In the genomic region with DNA sequence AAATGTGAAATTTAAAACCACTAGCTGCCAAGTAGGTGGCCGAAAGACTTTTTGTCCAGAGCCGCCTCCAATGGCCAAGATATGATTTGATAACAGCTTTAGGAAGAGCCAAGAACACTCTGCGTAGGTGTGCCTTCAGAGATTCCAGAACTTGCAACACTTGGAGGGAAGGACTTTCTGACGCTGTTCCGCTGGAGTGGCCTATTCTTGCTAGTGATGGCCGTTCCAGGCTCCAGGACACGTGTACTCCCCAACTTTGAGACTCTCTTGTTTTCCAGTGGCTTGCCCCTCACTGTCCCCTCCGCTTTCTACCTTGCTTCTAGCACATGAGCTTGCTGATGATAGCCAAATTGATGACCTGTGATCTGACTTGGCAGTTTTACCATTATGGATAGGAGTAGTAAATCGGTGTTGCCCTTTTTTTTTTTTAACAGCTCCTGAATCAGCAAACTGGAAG, we compare ENCODE assay signal across 8 cellular contexts. TPM values are rescaled to one million over a fixed set of nuclear protein-coding genes. Genes with fewer than 3 reads are reported as not detected.
DNase-seq lines count a peak whose midpoint lies in the region; ATAC-seq and TF ChIP-seq lines count a peak whose summit lies in the region.

No MANE protein-coding gene starts in this region.

- no peak for TF ChIP-seq CTCF in breast epithelium (IDR thresholded peaks at IDR 0.05)

- no peak for ATAC-seq in HG02678 (IDR thresholded peaks at IDR 0.05; ENCODE audit: unreplicated experiment)

- peak overlapping the region; percentile 98 to 99 for H3K27ac ChIP-seq in breast epithelium

- H3K4me3 ChIP-seq in breast epithelium (peak overlapping the region; percentile 83 to 98 (median 91)), skeletal muscle cell (ENCODE audit: low read depth, low read length) (peak overlapping the region; percentile 96)

- H3K9me3 Mint-ChIP-seq in T-helper 1 cell treated with Interleukin-12 subunit alpha and Interleukin-12 subunit beta and Interleukin-4 antibody, amounts not matched to agents 30 μg/mL and 1 μg/mL, for 36 hours, result no peaks in the 10 kb centered on the region

- peaks cover 0 to 13% of the 10 kb centered on the region in 2 donors for H3K4me1 ChIP-seq in breast epithelium

- H3K36me3 ChIP-seq in breast epithelium, result no peaks in the 10 kb centered on the region

- H3K4me1 Mint-ChIP-seq in T-helper 1 cell treated with Interleukin-12 subunit alpha and Interleukin-12 subunit beta and Interleukin-4 antibody, amounts not matched to agents 30 μg/mL and 1 μg/mL, for 36 hours (ENCODE audit: low read depth), result peaks cover 52% of the 10 kb centered on the region

- peak overlapping the region; percentile 74 for H3K27ac Mint-ChIP-seq in T-helper 1 cell treated with Interleukin-12 subunit alpha and Interleukin-12 subunit beta and Interleukin-4 antibody, amounts not matched to agents 30 μg/mL and 1 μg/mL, for 36 hours

- intact Hi-C loops in breast epithelium (cut with DNase I; ENCODE audit: low total_unique reads), result no loop called here

- DNase-seq in T-helper 1 cell (no peak), NOMO-1 (lab: John Stamatoyannopoulos, UW; ENCODE audit: unreplicated experiment in 2 of 2) (peak; percentile 15 to 27), breast epithelium (ENCODE audit: low spot score in 2 of 2) (peak in 1 of 2 donors; percentile 43), inferior parietal cortex (ENCODE audit: extremely low spot score) (peak; percentile 58), skeletal muscle cell (ENCODE audit: low read depth) (peak; percentile 80), NCI-H2171 treated with DMSO at 0.1 percent for 48 hours (lab: John Stamatoyannopoulos, UW) (no peak)

- no peaks in the 10 kb centered on the region for H3K27me3 Mint-ChIP-seq in T-helper 1 cell treated with Interleukin-12 subunit alpha and Interleukin-12 subunit beta and Interleukin-4 antibody, amounts not matched to agents 30 μg/mL and 1 μg/mL, for 36 hours (ENCODE audit: low read depth)

- TF ChIP-seq POLR2A in breast epithelium (IDR thresholded peaks at IDR 0.05), result no peak

- H3K4me3 Mint-ChIP-seq in T-helper 1 cell treated with Interleukin-12 subunit alpha and Interleukin-12 subunit beta and Interleukin-4 antibody, amounts not matched to agents 30 μg/mL and 1 μg/mL, for 36 hours, result peak overlapping the region; percentile 90

- no peaks in the 10 kb centered on the region for H3K27me3 ChIP-seq in breast epithelium

- H3K36me3 Mint-ChIP-seq in T-helper 1 cell treated with Interleukin-12 subunit alpha and Interleukin-12 subunit beta and Interleukin-4 antibody, amounts not matched to agents 30 μg/mL and 1 μg/mL, for 36 hours (ENCODE audit: low read depth), result peaks cover 47% of the 10 kb centered on the region

- no peaks in the 10 kb centered on the region for H3K9me3 ChIP-seq in breast epithelium

RNA-seq across cellular contexts. Expression of a gene that starts 1.0 kb away (rescaled TPM):
- 100 to 1,000 TPM; 250 to 691 (median 267) TPM for total RNA-seq in breast epithelium

Comparison
In these comparisons a context has a peak if more than half of its experiments do, and no peak if none do; other contexts are left out.
1. DNase-seq: peak in NOMO-1 (2 of 2), inferior parietal cortex (single experiment) and skeletal muscle cell (single experiment); none in T-helper 1 cell (0 of 5) and NCI-H2171 treated with DMSO at 0.1 percent for 48 hours (single experiment).